ENCODE assay signal across 12 cellular contexts in the genomic region with DNA sequence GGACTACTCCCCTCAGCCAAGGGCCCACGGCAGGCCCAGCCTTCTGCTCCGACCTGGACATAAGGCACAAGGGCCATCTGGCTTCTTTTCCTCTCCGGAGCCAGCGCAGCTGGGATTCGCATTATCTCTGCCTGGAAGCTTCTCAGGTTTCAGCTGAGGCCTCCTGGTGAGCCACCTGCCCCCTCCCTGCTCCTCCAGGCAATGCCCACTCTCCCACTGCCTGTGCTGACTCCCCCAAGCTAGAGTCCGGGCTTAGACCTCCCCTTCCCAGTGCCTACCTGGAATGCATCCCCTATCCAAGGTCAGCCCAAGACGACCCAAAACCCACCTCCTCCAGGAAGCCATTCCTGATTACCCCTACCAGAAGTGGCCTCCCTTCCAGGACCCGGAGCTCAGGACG.
DNase-seq lines count a peak whose midpoint lies in the region; ATAC-seq, FAIRE-seq and TF ChIP-seq lines count a peak whose summit lies in the region.
"Had no signal": no experiment of that assay in that cellular context is flagged by ENCODE, and none has a peak within 500 bp of the region (broad histone marks: within the 10 kb centered on the region; RNA-seq: fewer than 3 reads in every experiment).

No MANE protein-coding gene starts in this region.

- no peaks in the 10 kb centered on the region for H3K27me3 ChIP-seq in hepatocyte
- H3K27me3 ChIP-seq: tibial artery had no signal

- no peak overlapping the region for H3K27ac ChIP-seq in hepatocyte
- H3K27ac ChIP-seq: prostate gland, tibial artery had no signal

- peaks cover 18% of the 10 kb centered on the region for H3K4me1 ChIP-seq in hepatocyte (ENCODE audit: insufficient read depth)
- H3K4me1 ChIP-seq: prostate gland, tibial artery had no signal

- TF ChIP-seq CTCF in D721Med (IDR thresholded peaks at IDR 0.05; ENCODE audit: insufficient read depth, missing control alignments): no peak
- TF ChIP-seq CTCF in hepatocyte (IDR thresholded peaks at IDR 0.05; ENCODE audit: poor library complexity): no peak

- H3K4me3 ChIP-seq in hepatocyte: no peak overlapping the region
- H3K4me3 ChIP-seq: prostate gland, tibial artery had no signal

- in situ Hi-C loops in KBM-7 (cut with MboI; ENCODE audit: low pct_unique_long_range_greater_than_20kb, low sequenced_read_pairs): no loop called here

- H4K20me1 ChIP-seq in hepatocyte (ENCODE audit: insufficient read depth, poor library complexity, severe bottlenecking): no peaks in the 10 kb centered on the region

- no peak for ATAC-seq in GM19324 (IDR thresholded peaks at IDR 0.05; ENCODE audit: low FRiP score, unreplicated experiment)
- no peak for ATAC-seq in GM21528 (IDR thresholded peaks at IDR 0.05; ENCODE audit: low FRiP score, unreplicated experiment)

- H3K79me2 ChIP-seq in hepatocyte: no peaks in the 10 kb centered on the region

- H3K9me2 ChIP-seq in hepatocyte (replicated peaks; ENCODE audit: insufficient read depth): no peaks in the 10 kb centered on the region

- WGBS in hepatocyte (ENCODE audit: low lambda C conversion rate, missing lambda C conversion rate): 41% methylated on average over 9 of the region's 9 CpGs

- no peaks in the 10 kb centered on the region for H3K9me3 ChIP-seq in hepatocyte (ENCODE audit: low read depth)
- H3K9me3 ChIP-seq: prostate gland, tibial artery had no signal

- peak; percentile 93 for DNase-seq in D721Med (ENCODE audit: insufficient read length, low spot score)
- DNase-seq in NCI-H1105 (lab: John Stamatoyannopoulos, UW): peak; percentile 91
- DNase-seq in NCI-H748 treated with DMSO at 0.1 percent for 48 hours (lab: John Stamatoyannopoulos, UW): peak; percentile 8
- DNase-seq in hepatocyte (ENCODE audit: low spot score): peak; percentile 68
- DNase-seq in KBM-7: no peak
- no peak for DNase-seq in putamen (ENCODE audit: low spot score)
- DNase-seq: foreskin fibroblast, tibial artery had no signal

- H3K4me2 ChIP-seq in hepatocyte: no peak overlapping the region

- FAIRE-seq in D721Med (lab: Jason Lieb, UNC): no peak
- FAIRE-seq: GM18507 had no signal

- no peak overlapping the region for H2AFZ ChIP-seq in hepatocyte

- no peaks in the 10 kb centered on the region for H3K36me3 ChIP-seq in hepatocyte (replicated peaks; ENCODE audit: insufficient read depth, low read depth)
- H3K36me3 ChIP-seq: prostate gland had no signal

Comparison
In these comparisons a context has a peak if more than half of its experiments do, and no peak if none do; other contexts are left out.
1. DNase-seq: peak in D721Med (single experiment), NCI-H1105 (single experiment), NCI-H748 treated with DMSO at 0.1 percent for 48 hours (single experiment) and hepatocyte (single experiment); none in KBM-7 (single experiment) and putamen (single experiment).